Comparison of ENCODE assay signal across 11 cellular contexts in genomic region chr18:45254683-45255082, GRCh38.
A peak's percentile ranks its signal among the peaks of the same experiment; 100 is the strongest.
DNase-seq lines count a peak whose midpoint lies in the region; ATAC-seq and TF ChIP-seq lines count a peak whose summit lies in the region.
"Had no signal": no experiment of that assay in that cellular context is flagged by ENCODE, and none has a peak within 500 bp of the region (broad histone marks: within the 10 kb centered on the region; RNA-seq: fewer than 3 reads in every experiment).

No MANE protein-coding gene starts in this region.

- H3K27me3 ChIP-seq in tibial nerve, result no peaks in the 10 kb centered on the region

- H3K4me3 ChIP-seq in fibroblast of mammary gland (ENCODE audit: control insufficient read depth, low read depth, low read length), result no peak overlapping the region
- H3K4me3 ChIP-seq in tibial nerve, result no peak overlapping the region
- H3K4me3 ChIP-seq: prostate gland had no signal

- WGBS in tibial nerve, 2 donors, result 66 to 75% methylated on average over 7 of the region's 7 CpGs

- ATAC-seq in HG02571 (IDR thresholded peaks at IDR 0.05; ENCODE audit: unreplicated experiment), result no peak
- ATAC-seq in HG02852 (IDR thresholded peaks at IDR 0.05; ENCODE audit: unreplicated experiment), result no peak

- TF ChIP-seq CTCF in fibroblast of mammary gland (conservative IDR thresholded peaks at IDR 0.05; ENCODE audit: control insufficient read depth, insufficient read depth, low read depth, low read length) (no peak), tibial nerve (IDR thresholded peaks at IDR 0.05) (no peak)

- peak overlapping the region in 3 of 4 donors; percentile 29 to 58 (median 55) for H3K27ac ChIP-seq in tibial nerve
- H3K27ac ChIP-seq: prostate gland had no signal

- no peak for TF ChIP-seq POLR2A in tibial nerve (IDR thresholded peaks at IDR 0.05)

- DNase-seq in RPMI7951 (ENCODE audit: low read depth) (peak; percentile 84), fibroblast of mammary gland (ENCODE audit: low read depth) (peak; percentile 54), mucosa of gallbladder (ENCODE audit: low spot score) (peak; percentile 18), tibial nerve (ENCODE audit: low spot score in 2 of 2) (peak in 1 of 2 donors; percentile 36), KBM-7 (no peak), putamen (ENCODE audit: low spot score) (no peak)
- DNase-seq: activated CD8-positive, alpha-beta memory T cell treated with anti-CD3 and anti-CD28 coated beads, Interleukin-2, amount 50 U/mL, for 4 hours; CD4-positive, alpha-beta T cell had no signal

- TF ChIP-seq EP300 in tibial nerve (IDR thresholded peaks at IDR 0.05), result no peak

- H3K9me3 ChIP-seq in tibial nerve, result no peaks in the 10 kb centered on the region
- H3K9me3 ChIP-seq: prostate gland had no signal

- in situ Hi-C loops in KBM-7 (cut with MboI; ENCODE audit: low pct_unique_long_range_greater_than_20kb, low sequenced_read_pairs), result no loop called here

- peaks cover 0 to 22% (median 6%) of the 10 kb centered on the region in 4 donors for H3K4me1 ChIP-seq in tibial nerve
- H3K4me1 ChIP-seq: prostate gland had no signal

- H3K36me3 ChIP-seq in tibial nerve, result no peaks in the 10 kb centered on the region
- H3K36me3 ChIP-seq: prostate gland had no signal

Comparison
In these comparisons a context has a peak if more than half of its experiments do, and no peak if none do; other contexts are left out.
1. DNase-seq: peak in RPMI7951 (single experiment), fibroblast of mammary gland (single experiment) and mucosa of gallbladder (single experiment); none in KBM-7 (single experiment) and putamen (single experiment).